In genomic region chr14:103801459-103801858, GRCh38 we compare ENCODE assay signal across 1 cellular context.
TF ChIP-seq lines count a peak whose summit lies in the region.

No MANE protein-coding gene starts in this region.

TF ChIP-seq in HEK293, 187 proteins besides CTCF, POLR2A, EP300 and RAD21 (continued from another document and continues in another):
- TF ChIP-seq ZSCAN18 (tag by site-specific recombination; IDR thresholded peaks at IDR 0.05) (0 out of 2 replicates have a peak, but pooled peaks have one; percentile 21), GLI4 (tag by site-specific recombination; IDR thresholded peaks at IDR 0.05) (no peak), KLF8 (tag by site-specific recombination; IDR thresholded peaks at IDR 0.05) (peak; percentile 60), REPIN1 (tag by site-specific recombination; IDR thresholded peaks at IDR 0.05; ENCODE audit: low read depth) (no peak), GLIS1 (tag by site-specific recombination; IDR thresholded peaks at IDR 0.05) (peak; percentile 68), ZNF600 (tag by site-specific recombination; IDR thresholded peaks at IDR 0.05) (peak; percentile 87), ZNF221 (tag by site-specific recombination; IDR thresholded peaks at IDR 0.05; ENCODE audit: borderline replicate concordance) (no peak), SP3 (tag by site-specific recombination; IDR thresholded peaks at IDR 0.05) (no peak), HIC1 (tag by site-specific recombination; IDR thresholded peaks at IDR 0.05) (no peak; the same call in 1 of the 2 replicates), TSHZ1 (tag by site-specific recombination; IDR thresholded peaks at IDR 0.05; ENCODE audit: borderline replicate concordance) (peak; percentile 65; the same call in 1 of the 2 replicates), ZSCAN5A (tag by site-specific recombination; IDR thresholded peaks at IDR 0.05) (no peak), PATZ1 (tag by site-specific recombination; IDR thresholded peaks at IDR 0.05) (peak; percentile 58), ZBTB44 (tag by site-specific recombination; IDR thresholded peaks at IDR 0.05) (no peak), KLF9 (tag by site-specific recombination; IDR thresholded peaks at IDR 0.05; ENCODE audit: low read depth) (no peak), ZNF239 (tag by site-specific recombination; IDR thresholded peaks at IDR 0.05) (no peak), ZNF558 (tag by site-specific recombination; IDR thresholded peaks at IDR 0.05) (peak; percentile 91), ZNF324 (tag by site-specific recombination; IDR thresholded peaks at IDR 0.05) (peak; percentile 81), WT1 (tag by site-specific recombination; IDR thresholded peaks at IDR 0.05) (peak; percentile 89), ZNF202 (tag by site-specific recombination; IDR thresholded peaks at IDR 0.05; ENCODE audit: borderline replicate concordance) (no peak), HOXA7 (CRISPR knock-in tag; IDR thresholded peaks at IDR 0.05; ENCODE audit: borderline replicate concordance) (no peak), ZNF830 (tag by site-specific recombination; IDR thresholded peaks at IDR 0.05; ENCODE audit: low read depth) (no peak), ZNF660 (tag by site-specific recombination; IDR thresholded peaks at IDR 0.05) (peak; percentile 84), ZIC2 (tag by site-specific recombination; IDR thresholded peaks at IDR 0.05) (peak; percentile 66), RBAK (tag by site-specific recombination; IDR thresholded peaks at IDR 0.05) (no peak), ATF2 (tag by site-specific recombination; IDR thresholded peaks at IDR 0.05; ENCODE audit: low read depth) (peak; percentile 75), ZFHX2 (tag by site-specific recombination; conservative IDR thresholded peaks at IDR 0.05) (peak; percentile 80), ZNF37A (tag by site-specific recombination; IDR thresholded peaks at IDR 0.05) (no peak), ZNF366 (tag by site-specific recombination; conservative IDR thresholded peaks at IDR 0.05) (0 out of 2 replicates have a peak, but pooled peaks have one; percentile 65), ZNF23 (tag by site-specific recombination; IDR thresholded peaks at IDR 0.05; ENCODE audit: borderline replicate concordance) (no peak), ZSCAN4 (tag by site-specific recombination; IDR thresholded peaks at IDR 0.05) (peak; percentile 56; the same call in 1 of the 2 replicates), ZNF146 (tag by site-specific recombination; IDR thresholded peaks at IDR 0.05) (no peak), ZNF449 (tag by site-specific recombination; IDR thresholded peaks at IDR 0.05) (no peak), IKZF3 (tag by site-specific recombination; IDR thresholded peaks at IDR 0.05) (peak; percentile 82), ZSCAN16 (tag by site-specific recombination; IDR thresholded peaks at IDR 0.05) (no peak), ZNF2 (tag by site-specific recombination; IDR thresholded peaks at IDR 0.05) (0 out of 2 replicates have a peak, but pooled peaks have one; percentile 38), KLF17 (tag by site-specific recombination; IDR thresholded peaks at IDR 0.05) (peak; percentile 64; the same call in 1 of the 2 replicates), SP7 (tag by site-specific recombination; IDR thresholded peaks at IDR 0.05) (peak; percentile 94), ZNF335 (tag by site-specific recombination; conservative IDR thresholded peaks at IDR 0.05) (peak; percentile 72), KLF7 (tag by site-specific recombination; IDR thresholded peaks at IDR 0.05; ENCODE audit: borderline replicate concordance) (no peak), ZNF843 (tag by site-specific recombination; IDR thresholded peaks at IDR 0.05) (0 out of 2 replicates have a peak, but pooled peaks have one; percentile 49), ZEB2 (tag by site-specific recombination; IDR thresholded peaks at IDR 0.05) (peak; percentile 94), ZNF341 (tag by site-specific recombination; IDR thresholded peaks at IDR 0.05; ENCODE audit: low read depth) (0 out of 2 replicates have a peak, but pooled peaks have one; percentile 35), KLF1 (tag by site-specific recombination; IDR thresholded peaks at IDR 0.05) (no peak; the same call in 1 of the 2 replicates), ZNF140 (tag by site-specific recombination; IDR thresholded peaks at IDR 0.05) (no peak), ZSCAN30 (tag by site-specific recombination; IDR thresholded peaks at IDR 0.05) (peak; percentile 70; the same call in 1 of the 2 replicates)
